In genomic region chr3:47381317-47382157, GRCh38 we compare ENCODE assay signal across 8 cellular contexts. TPM values are rescaled to one million over a fixed set of nuclear protein-coding genes. Genes with fewer than 3 reads are reported as not detected.
DNase-seq lines count a peak whose midpoint lies in the region; ATAC-seq and TF ChIP-seq lines count a peak whose summit lies in the region.

No MANE protein-coding gene starts in this region.

- WGBS in lower leg skin, 2 donors: 3 to 4% methylated on average over 43 to 44 of the region's 44 CpGs

- intact Hi-C loops in lower leg skin (cut with DNase I; ENCODE audit: low total_unique reads): no loop called here

- H3K4me3 ChIP-seq in lower leg skin (ENCODE audit: low read depth, poor library complexity, severe bottlenecking): peak overlapping the region; percentile 94

- TF ChIP-seq CTCF in lower leg skin (IDR thresholded peaks at IDR 0.05): no peak

- TF ChIP-seq POLR2A in lower leg skin (IDR thresholded peaks at IDR 0.05): no peak

- ATAC-seq in GM18907 (IDR thresholded peaks at IDR 0.05; ENCODE audit: unreplicated experiment): peak; percentile 66
- ATAC-seq in HG03135 (IDR thresholded peaks at IDR 0.05; ENCODE audit: unreplicated experiment): peak; percentile 57

- peak; percentile 89 to 92 for DNase-seq in AML-193 (lab: John Stamatoyannopoulos, UW)
- DNase-seq in NCI-H460 (ENCODE audit: extremely low read depth, low read depth): peak; percentile 68
- DNase-seq in activated CD4-positive, alpha-beta T cell treated with anti-CD3 and anti-CD28 coated beads, Interleukin-2, amount 50 U/mL, for 24 hours (ENCODE audit: low read depth in 1 of 2, low spot score in 1 of 2): peak; percentile 44 to 65
- peak; percentile 90 for DNase-seq in dermis blood vessel endothelial cell
- DNase-seq in lower leg skin (ENCODE audit: low spot score in 2 of 2): peak; percentile 86 to 97
- peak; percentile 62 to 70 for DNase-seq in stimulated activated CD4-positive, alpha-beta T cell treated with anti-CD3 and anti-CD28 coated beads, Interleukin-4, amount 100 ng/mL, for 4 hours

RNA-seq across cellular contexts. Expression of gene PTPN23, which starts 0.7 kb away (rescaled TPM):
- total RNA-seq in NCI-H460 (2014; rRNA removed; shearing (Covaris generic)): 7.1 and 9.5 TPM in 2 replicates
- 9.2 TPM in 2 replicates for polyA plus RNA-seq in NCI-H460 (2014; cell fraction: nucleus; rRNA removed)
- total RNA-seq in dermis blood vessel endothelial cell (21.4 and 41.4 TPM in 2 replicates), lower leg skin (10 to 100 TPM; 34.3 to 49.6 (median 37.8) TPM)

Comparison
In these comparisons a context has a peak if more than half of its experiments do, and no peak if none do; other contexts are left out.
1. Peak in every context shown above with its lines: DNase-seq, ATAC-seq and H3K4me3 ChIP-seq.